In the genomic region with DNA sequence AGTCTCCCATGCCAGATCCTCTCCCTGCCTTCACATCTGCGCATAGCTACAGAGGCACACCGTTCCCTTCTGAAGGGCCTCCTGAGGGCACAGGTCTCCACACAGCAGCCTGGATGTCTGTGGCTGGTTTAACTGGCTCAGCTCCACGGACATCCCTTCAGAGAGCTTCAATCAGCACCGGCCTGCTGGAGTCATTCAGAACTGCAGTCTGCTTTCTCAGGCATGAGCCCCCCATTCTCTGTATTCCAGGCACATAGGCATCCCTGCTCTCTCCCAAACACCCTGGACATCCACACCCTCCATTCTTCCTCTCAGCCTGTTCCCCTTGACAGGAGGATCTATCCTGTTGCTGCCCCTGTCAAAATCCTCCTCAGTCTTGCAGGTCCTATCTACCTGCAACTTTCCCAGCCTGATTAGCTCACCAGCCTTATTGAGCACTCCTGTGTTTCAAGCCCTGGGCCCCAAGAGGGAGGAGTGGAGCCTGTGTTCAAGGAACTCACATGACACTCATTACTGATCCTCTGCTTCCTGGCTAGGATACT, we compare ENCODE assay signal across 20 cellular contexts. TPM values are rescaled to one million over a fixed set of nuclear protein-coding genes. Genes with fewer than 3 reads are reported as not detected.
DNase-seq lines count a peak whose midpoint lies in the region; ATAC-seq and TF ChIP-seq lines count a peak whose summit lies in the region.
"Had no signal": no experiment of that assay in that cellular context is flagged by ENCODE, and none has a peak within 500 bp of the region (broad histone marks: within the 10 kb centered on the region; RNA-seq: fewer than 3 reads in every experiment).

No MANE protein-coding gene starts in this region.

- H3K36me3 Mint-ChIP-seq in endothelial cell (ENCODE audit: low read depth, unreplicated experiment), result no peaks in the 10 kb centered on the region

- in situ Hi-C loops in GM13976 (cut with MboI; ENCODE audit: low sequenced_read_pairs, unreplicated experiment), result no loop called here

- H3K27ac ChIP-seq in RWPE2 (ENCODE audit: poor library complexity, severe bottlenecking), result no peak overlapping the region
- no peak overlapping the region for H3K27ac ChIP-seq in osteoblast (ENCODE audit: low read depth, low read length)
- H3K27ac ChIP-seq: ascending aorta, GM23248, KMS-11 had no signal

- TF ChIP-seq CTCF in GM13976 (IDR thresholded peaks at IDR 0.05; ENCODE audit: borderline replicate concordance, control extremely low read depth, extremely low read depth, insufficient read depth, missing control alignments) (no peak), RWPE2 (IDR thresholded peaks at IDR 0.05; ENCODE audit: poor library complexity, severe bottlenecking) (no peak), endothelial cell (IDR thresholded peaks at IDR 0.05; ENCODE audit: unreplicated experiment) (peak; percentile 4), osteoblast (IDR thresholded peaks at IDR 0.05; ENCODE audit: extremely low read depth, low read depth, low read length) (no peak)

- no peaks in the 10 kb centered on the region for H3K9me3 Mint-ChIP-seq in endothelial cell (ENCODE audit: unreplicated experiment)

- no peak overlapping the region for H3K4me3 Mint-ChIP-seq in endothelial cell (ENCODE audit: unreplicated experiment)

- no peaks in the 10 kb centered on the region for H3K9me3 ChIP-seq in RWPE2 (ENCODE audit: severe bottlenecking)
- H3K9me3 ChIP-seq in osteoblast (ENCODE audit: low read depth, low read length), result no peaks in the 10 kb centered on the region
- H3K9me3 ChIP-seq: ascending aorta had no signal

- H3K27me3 Mint-ChIP-seq in endothelial cell (ENCODE audit: unreplicated experiment), result peaks cover 2% of the 10 kb centered on the region

- H3K27me3 ChIP-seq in RWPE2 (ENCODE audit: insufficient read depth, poor library complexity, severe bottlenecking) (no peaks in the 10 kb centered on the region), osteoblast (ENCODE audit: insufficient read depth, low read length) (peaks cover 10% of the 10 kb centered on the region)
- H3K27me3 ChIP-seq: ascending aorta had no signal

- no peak overlapping the region for H3K4me2 ChIP-seq in osteoblast (ENCODE audit: insufficient read depth, low read length)
- H3K4me2 ChIP-seq: KMS-11 had no signal

- intact Hi-C loops in left colon (cut with DNase I, micrococcal nuclease), result loop anchor here in 1 of 2 donors (5.0 kb wide), 2 partner anchors 279 to 299 kb away; no protein-coding TSS in a partner anchor

- no peaks in the 10 kb centered on the region for H4K20me1 ChIP-seq in osteoblast (ENCODE audit: insufficient read depth, low read length)

- no peak overlapping the region for H3K27ac Mint-ChIP-seq in endothelial cell (ENCODE audit: unreplicated experiment)

- no peak overlapping the region for H3K4me3 ChIP-seq in RWPE2 (ENCODE audit: severe bottlenecking)
- no peak overlapping the region for H3K4me3 ChIP-seq in osteoblast (ENCODE audit: insufficient read depth, low read length)
- H3K4me3 ChIP-seq: ascending aorta, GM23248 had no signal

- peak; percentile 23; the same call in 1 of the 3 replicates for ATAC-seq in RWPE2 (ENCODE audit: low read depth)
- no peak for ATAC-seq in left colon
- ATAC-seq in HG03280 (IDR thresholded peaks at IDR 0.05; ENCODE audit: unreplicated experiment), result no peak
- ATAC-seq: Right ventricle myocardium inferior had no signal

- H3K4me1 ChIP-seq in RWPE2 (ENCODE audit: insufficient read depth, poor library complexity, severe bottlenecking), result peaks cover 4% of the 10 kb centered on the region
- no peaks in the 10 kb centered on the region for H3K4me1 ChIP-seq in osteoblast (ENCODE audit: insufficient read depth, low read length)
- H3K4me1 ChIP-seq: ascending aorta had no signal

- peaks cover 24% of the 10 kb centered on the region for H3K4me1 Mint-ChIP-seq in endothelial cell (ENCODE audit: unreplicated experiment)

- DNase-seq in GM13976 (ENCODE audit: low spot score) (peak; percentile 10), RWPE2 (ENCODE audit: low spot score) (no peak), endothelial cell (ENCODE audit: low spot score) (peak; percentile 16), osteoblast (ENCODE audit: insufficient read length, low spot score, missing footprints) (peak; percentile 46), cerebellum (ENCODE audit: low spot score) (no peak), left colon (no peak), superior temporal gyrus (ENCODE audit: extremely low spot score) (no peak)
- DNase-seq: activated CD4-positive, alpha-beta T cell treated with anti-CD3 and anti-CD28 coated beads, Interleukin-2, amount 50 U/mL, for 48 hours; activated effector memory CD4-positive, alpha-beta T cell treated with Interleukin-2 at 50 U/mL for 16 hours; GM23248; head of caudate nucleus; kidney glomerular epithelial cell; NCI-H1694; NCI-H69; stimulated activated naive CD4-positive, alpha-beta T cell had no signal

- H3K36me3 ChIP-seq in RWPE2 (ENCODE audit: low read depth), result no peaks in the 10 kb centered on the region
- no peaks in the 10 kb centered on the region for H3K36me3 ChIP-seq in osteoblast (ENCODE audit: insufficient read depth, low read length)
- H3K36me3 ChIP-seq: ascending aorta had no signal

- no peaks in the 10 kb centered on the region for H3K79me2 ChIP-seq in osteoblast (ENCODE audit: insufficient read depth, low read length)

- H2AFZ ChIP-seq in osteoblast (ENCODE audit: low read length), result no peak overlapping the region
- H2AFZ ChIP-seq: GM23248 had no signal

RNA-seq across cellular contexts. Expression of gene DHRS2, which starts 2.9 kb away (rescaled TPM):
- total RNA-seq in endothelial cell (ENCODE audit: unreplicated experiment) (not detected), osteoblast (under 0.01 and 0.29 TPM in 2 replicates), cerebellum (0.27 TPM), left colon (under 1 TPM; 0.22 to 0.34 TPM)
- total RNA-seq: ascending aorta, GM23248, Right ventricle myocardium inferior had no signal

RNA-seq across cellular contexts. Expression of gene JPH4, which starts 54.6 kb away (rescaled TPM):
- total RNA-seq in endothelial cell (ENCODE audit: unreplicated experiment), result 0.64 TPM
- total RNA-seq in osteoblast, result not detected in 2 replicates
- total RNA-seq in cerebellum, result 33.3 TPM
- under 1 TPM; 0.21 to 0.84 TPM for total RNA-seq in left colon
- total RNA-seq: G401, GM23248 had no signal

Comparison
In these comparisons a context has a peak if more than half of its experiments do, and no peak if none do; other contexts are left out.
1. DNase-seq: peak in GM13976 (single experiment), endothelial cell (single experiment) and osteoblast (single experiment); none in RWPE2 (single experiment), cerebellum (single experiment), left colon (0 of 2) and superior temporal gyrus (single experiment).
2. RNA of gene JPH4, which starts 54.6 kb away (total RNA-seq): 33.3 TPM in cerebellum (single experiment); 0.21 to 0.84 TPM in left colon, 0.64 TPM in endothelial cell (single experiment) and not detected in osteoblast; every median in the first group is over 10 times any median in the second.